28 cellular contexts compared by ENCODE assay signal in the genomic region with DNA sequence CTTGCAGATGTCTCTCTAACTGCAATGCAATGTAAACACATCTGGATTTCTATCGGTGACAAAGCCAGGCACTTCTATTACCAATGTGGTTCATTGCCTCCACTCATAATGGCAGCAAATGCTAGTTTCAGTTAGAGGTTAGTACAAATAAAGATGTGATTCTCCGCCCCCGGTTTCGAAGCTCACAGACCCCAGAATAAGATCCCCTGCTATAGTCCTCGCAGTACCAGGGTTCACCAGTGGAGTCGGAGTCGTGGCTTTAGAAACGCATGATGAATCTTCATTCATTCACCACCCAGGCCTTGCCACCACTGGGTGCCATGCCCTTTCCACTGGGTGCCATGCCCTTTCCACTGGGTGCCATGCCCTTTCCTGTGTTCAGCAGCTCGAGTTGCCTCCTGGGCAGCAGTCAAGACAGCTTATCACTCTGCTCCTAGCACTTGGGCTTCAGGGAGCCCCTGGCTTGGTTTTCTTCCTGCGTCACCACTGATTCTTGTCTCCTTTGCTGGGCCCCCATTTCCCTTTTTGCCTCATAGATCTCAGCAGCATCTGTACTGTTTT. TPM values are rescaled to one million over a fixed set of nuclear protein-coding genes. Genes with fewer than 3 reads are reported as not detected.
DNase-seq lines count a peak whose midpoint lies in the region; ATAC-seq and TF ChIP-seq lines count a peak whose summit lies in the region.
"Had no signal": no experiment of that assay in that cellular context is flagged by ENCODE, and none has a peak within 500 bp of the region (broad histone marks: within the 10 kb centered on the region; RNA-seq: fewer than 3 reads in every experiment).

No MANE protein-coding gene starts in this region.

- no peak for ATAC-seq in activated naive CD8-positive, alpha-beta T cell treated with anti-CD3 and anti-CD28 coated beads, Interleukin-2, amount 50 U/mL, for 24 hours
- ATAC-seq in WTC11, result no peak
- ATAC-seq: foreskin keratinocyte, left colon had no signal

- H2BK15ac ChIP-seq in mesendoderm (replicated peaks; ENCODE audit: low read depth) (no peak overlapping the region), H9 (ENCODE audit: low read depth, low read length) (no peak overlapping the region)

- DNase-seq in GM12864 (ENCODE audit: low read depth) (no peak), neural crest cell (ENCODE audit: low read depth, low spot score) (no peak), mesendoderm (no peak), WTC11 (ENCODE audit: low spot score) (no peak), H9 (no peak)
- peak; percentile 15 for DNase-seq in Jurkat, Clone E6-1 (ENCODE audit: low read depth, low spot score)
- DNase-seq in activated naive CD8-positive, alpha-beta T cell treated with anti-CD3 and anti-CD28 coated beads, Interleukin-2, amount 50 U/mL, for 24 hours, result peak; percentile 30
- DNase-seq: activated CD4-positive, alpha-beta T cell treated with anti-CD3 and anti-CD28 coated beads, Interleukin-2, amount 50 U/mL, for 1 hour; activated CD8-positive, alpha-beta memory T cell treated with anti-CD3 and anti-CD28 coated beads, Interleukin-2, amount 50 U/mL, for 48 hours; AML-193; CD8-positive, alpha-beta memory T cell; DMS53; effector CD4-positive, alpha-beta T cell; erythroblast; foreskin keratinocyte; GDM1; GM23248; NCI-H1092; NCI-H1930; NCI-H526 treated with DMSO at 0.1 percent for 48 hours; SJCRH30; stimulated activated CD4-positive, alpha-beta T cell treated with anti-CD3 and anti-CD28 coated beads, Interleukin-1b, Interleukin-23, amount 100 ng/mL, for 48 hours; T-helper 1 cell had no signal

- H4K91ac ChIP-seq in H9 (ENCODE audit: insufficient read length, low read depth, low read length), result no peak overlapping the region

- H3K36me3 ChIP-seq in mesendoderm (ENCODE audit: control insufficient read depth, insufficient read depth, low read length), result no peaks in the 10 kb centered on the region
- H3K36me3 ChIP-seq: SJCRH30, thoracic aorta had no signal

- WGBS in mesendoderm (ENCODE audit: extremely low coverage, insufficient coverage, low lambda C conversion rate), result no CpG with 5 or more reads among the region's 10 CpGs
- no CpG with 5 or more reads among the region's 10 CpGs for WGBS in H9 (ENCODE audit: extremely low coverage, insufficient read length, low lambda C conversion rate)

- H3K4ac ChIP-seq in mesendoderm (ENCODE audit: low read depth, low read length) (no peak overlapping the region), H9 (ENCODE audit: low read depth, low read length) (no peak overlapping the region)

- peaks cover 4% of the 10 kb centered on the region for H3K9me3 ChIP-seq in H9 (ENCODE audit: control insufficient read depth, low read depth, low read length)
- H3K9me3 ChIP-seq: SJCRH30, thoracic aorta had no signal

- H3K79me2 ChIP-seq in mesendoderm (ENCODE audit: control insufficient read depth, insufficient read depth, low read length), result peaks cover 10% of the 10 kb centered on the region
- H3K79me2 ChIP-seq in H9 (ENCODE audit: insufficient read depth, low read length), result no peaks in the 10 kb centered on the region; the same call in 1 of the 2 replicates

- H3K56ac ChIP-seq in mesendoderm (ENCODE audit: low read length) (no peak overlapping the region), H9 (ENCODE audit: insufficient read length, low read depth, low read length) (no peak overlapping the region)

- H3K4me2 ChIP-seq in mesendoderm (ENCODE audit: low read length), result no peak overlapping the region
- H3K4me2 ChIP-seq in H9 (ENCODE audit: insufficient read depth, insufficient read length, low read length), result no peak overlapping the region

- peaks cover 10% of the 10 kb centered on the region for H3K36me3 Mint-ChIP-seq in activated naive CD8-positive, alpha-beta T cell treated with anti-CD3 and anti-CD28 coated beads, Interleukin-2, amount 50 U/mL, for 24 hours (ENCODE audit: low read depth)
- no peaks in the 10 kb centered on the region for H3K36me3 Mint-ChIP-seq in neural crest cell (ENCODE audit: low read depth)
- no peaks in the 10 kb centered on the region for H3K36me3 Mint-ChIP-seq in WTC11
- peaks cover 8 to 20% (median 10%) of the 10 kb centered on the region in 3 experiments; a peak in 6 of 7 replicates for H3K36me3 Mint-ChIP-seq in H9 (ENCODE audit: insufficient read depth in 1 of 3, low read depth in 3 of 3)
- H3K36me3 Mint-ChIP-seq: brain, memory B cell had no signal

- H4K8ac ChIP-seq in mesendoderm (ENCODE audit: low read depth, low read length), result no peak overlapping the region
- no peak overlapping the region for H4K8ac ChIP-seq in H9 (replicated peaks; ENCODE audit: insufficient read length, low read depth, low read length)

- H3T11ph ChIP-seq in H9 (ENCODE audit: low read length), result no peak overlapping the region

- peak overlapping the region; percentile 22 for H3K27ac Mint-ChIP-seq in activated naive CD8-positive, alpha-beta T cell treated with anti-CD3 and anti-CD28 coated beads, Interleukin-2, amount 50 U/mL, for 24 hours
- H3K27ac Mint-ChIP-seq in neural crest cell (ENCODE audit: unreplicated experiment) (no peak overlapping the region), WTC11 (no peak overlapping the region; the same call in 1 of the 2 replicates), H9 (no peak overlapping the region)
- H3K27ac Mint-ChIP-seq: brain, memory B cell had no signal

- no peak overlapping the region for H2BK12ac ChIP-seq in H9 (ENCODE audit: insufficient read length, low read depth, low read length)

- H3K79me1 ChIP-seq in mesendoderm (ENCODE audit: low read length) (no peaks in the 10 kb centered on the region), H9 (ENCODE audit: insufficient read depth, low read depth, low read length, poor library complexity, severe bottlenecking) (no peaks in the 10 kb centered on the region)

- no peaks in the 10 kb centered on the region for H3K9me3 Mint-ChIP-seq in activated naive CD8-positive, alpha-beta T cell treated with anti-CD3 and anti-CD28 coated beads, Interleukin-2, amount 50 U/mL, for 24 hours
- H3K9me3 Mint-ChIP-seq in neural crest cell, result no peaks in the 10 kb centered on the region
- no peaks in the 10 kb centered on the region for H3K9me3 Mint-ChIP-seq in WTC11
- peaks cover 51 to 57% of the 10 kb centered on the region in 2 experiments for H3K9me3 Mint-ChIP-seq in H9
- H3K9me3 Mint-ChIP-seq: CD8-positive, alpha-beta memory T cell; memory B cell had no signal

- no peak overlapping the region for H3K4me3 Mint-ChIP-seq in activated naive CD8-positive, alpha-beta T cell treated with anti-CD3 and anti-CD28 coated beads, Interleukin-2, amount 50 U/mL, for 24 hours
- H3K4me3 Mint-ChIP-seq in neural crest cell (peak overlapping the region; percentile 72), WTC11 (no peak overlapping the region), H9 (no peak overlapping the region)
- H3K4me3 Mint-ChIP-seq: memory B cell had no signal

- no peak overlapping the region for H3K18ac ChIP-seq in mesendoderm (ENCODE audit: low read length)
- no peak overlapping the region for H3K18ac ChIP-seq in H9 (ENCODE audit: insufficient read length, low read depth, low read length)

- no peak overlapping the region for H2BK120ac ChIP-seq in mesendoderm (ENCODE audit: low read depth, low read length)
- H2BK120ac ChIP-seq in H9 (ENCODE audit: low read depth, low read length, poor library complexity, severe bottlenecking), result no peak overlapping the region

- H2AK5ac ChIP-seq in mesendoderm (ENCODE audit: low read length), result no peak overlapping the region
- H2AK5ac ChIP-seq in H9 (ENCODE audit: insufficient read length, low read length), result no peak overlapping the region

- H3K27me3 ChIP-seq in mesendoderm (ENCODE audit: insufficient read depth, low read length, poor library complexity) (no peaks in the 10 kb centered on the region), H9 (ENCODE audit: insufficient read depth, low read length) (no peaks in the 10 kb centered on the region)
- H3K27me3 ChIP-seq: foreskin keratinocyte, SJCRH30 had no signal

- peaks cover 27% of the 10 kb centered on the region for H3K4me1 Mint-ChIP-seq in activated naive CD8-positive, alpha-beta T cell treated with anti-CD3 and anti-CD28 coated beads, Interleukin-2, amount 50 U/mL, for 24 hours
- peaks cover 16% of the 10 kb centered on the region for H3K4me1 Mint-ChIP-seq in neural crest cell
- peaks cover 21% of the 10 kb centered on the region for H3K4me1 Mint-ChIP-seq in WTC11
- H3K4me1 Mint-ChIP-seq in H9, result peaks cover 12 to 28% of the 10 kb centered on the region in 2 experiments; a peak in 3 of 4 replicates

- TF ChIP-seq CTCF in GM12864 (IDR thresholded peaks at IDR 0.05; ENCODE audit: low read depth, low read length, missing control alignments) (peak; percentile 26), neural crest cell (conservative IDR thresholded peaks at IDR 0.05) (no peak), WTC11 (IDR thresholded peaks at IDR 0.05) (no peak), H9 (conservative IDR thresholded peaks at IDR 0.05) (no peak)

- no peak overlapping the region for H3K23ac ChIP-seq in mesendoderm (ENCODE audit: low read length)
- H3K23ac ChIP-seq in H9 (ENCODE audit: insufficient read length, low read depth, low read length), result no peak overlapping the region

- H3K27ac ChIP-seq in mesendoderm (ENCODE audit: low read depth, low read length) (no peak overlapping the region), H9 (ENCODE audit: insufficient read length, low read depth, low read length) (no peak overlapping the region)
- H3K27ac ChIP-seq: foreskin keratinocyte, GM23248, HL-60, SJCRH30, thoracic aorta had no signal

- no peak overlapping the region for H3K14ac ChIP-seq in H9 (ENCODE audit: insufficient read depth, low read length)

- H3K4me1 ChIP-seq in mesendoderm (ENCODE audit: control insufficient read depth, low read depth, low read length) (no peaks in the 10 kb centered on the region), H9 (ENCODE audit: insufficient read depth, low read length) (no peaks in the 10 kb centered on the region)
- H3K4me1 ChIP-seq: foreskin keratinocyte, SJCRH30 had no signal

- CTCF ChIA-PET in WTC11 (lab: Charles Lee), result interaction anchor here (0.7 to 2.0 kb wide), 4 partner anchors 9 to 291 kb away, joined by 3 to 6 read pairs (median 4); partner anchors contain the start of gene DUSP9

- H2AFZ ChIP-seq in H9 (ENCODE audit: low read length), result no peak overlapping the region
- H2AFZ ChIP-seq: GM23248 had no signal

- no peaks in the 10 kb centered on the region for H3K27me3 Mint-ChIP-seq in activated naive CD8-positive, alpha-beta T cell treated with anti-CD3 and anti-CD28 coated beads, Interleukin-2, amount 50 U/mL, for 24 hours
- H3K27me3 Mint-ChIP-seq in neural crest cell (ENCODE audit: low read depth), result no peaks in the 10 kb centered on the region
- no peaks in the 10 kb centered on the region for H3K27me3 Mint-ChIP-seq in WTC11 (ENCODE audit: low read depth)
- H3K27me3 Mint-ChIP-seq in H9 (ENCODE audit: low read depth), result no peaks in the 10 kb centered on the region
- H3K27me3 Mint-ChIP-seq: memory B cell had no signal

- H4K20me1 ChIP-seq in H9 (ENCODE audit: control insufficient read depth, insufficient read depth, insufficient read length), result no peaks in the 10 kb centered on the region

- POLR2A ChIA-PET in WTC11 (lab: Charles Lee), result no interaction called here

- H2BK5ac ChIP-seq in mesendoderm (ENCODE audit: low read length) (no peak overlapping the region), H9 (ENCODE audit: insufficient read length, low read length) (no peak overlapping the region)

- H3K4me3 ChIP-seq in GM12864 (ENCODE audit: low read depth, low read length) (no peak overlapping the region), mesendoderm (ENCODE audit: low read length) (no peak overlapping the region)
- no peak overlapping the region for H3K4me3 ChIP-seq in Jurkat, Clone E6-1 (ENCODE audit: low read length)
- H3K4me3 ChIP-seq: GM23248, SJCRH30, thoracic aorta had no signal

- H3K23me2 ChIP-seq in H9 (ENCODE audit: insufficient read length, low read depth, low read length, poor library complexity, severe bottlenecking), result peaks cover 7% of the 10 kb centered on the region

- H4K5ac ChIP-seq in mesendoderm (ENCODE audit: low read length) (no peak overlapping the region), H9 (ENCODE audit: insufficient read length, low read depth, low read length) (no peak overlapping the region)

- H3K9ac ChIP-seq in mesendoderm (ENCODE audit: low read length) (no peak overlapping the region), H9 (ENCODE audit: extremely low read depth, insufficient read length, low read length) (no peak overlapping the region)
- H3K9ac ChIP-seq: GM23248 had no signal

- no peak overlapping the region for H2BK20ac ChIP-seq in H9 (ENCODE audit: low read depth, low read length, poor library complexity, severe bottlenecking)

RNA-seq across cellular contexts. Expression of gene NAA10, which starts 3.5 kb away (rescaled TPM):
- polyA plus RNA-seq in Jurkat, Clone E6-1 (2012; ENCODE audit: insufficient read depth, insufficient read length), result 188 TPM
- total RNA-seq in neural crest cell, result 116 and 124 TPM in 2 replicates
- 120 TPM for polyA plus RNA-seq in mesendoderm (2013, experiment 1 of 2)
- polyA plus RNA-seq in mesendoderm (2013, experiment 2 of 2), result 121 TPM
- total RNA-seq in WTC11 (2021), result 97.1 to 107 TPM (median 101 TPM) in 3 replicates
- 101 and 103 TPM in 2 replicates for total RNA-seq in H9 (2021)

RNA-seq across cellular contexts. Expression of gene RENBP, which starts 6.1 kb away (rescaled TPM):
- not detected for polyA plus RNA-seq in Jurkat, Clone E6-1 (2012; ENCODE audit: insufficient read depth, insufficient read length)
- total RNA-seq in neural crest cell, result 11.4 and 11.8 TPM in 2 replicates
- 1.8 TPM for polyA plus RNA-seq in mesendoderm (2013, experiment 1 of 2)
- polyA plus RNA-seq in mesendoderm (2013, experiment 2 of 2), result 1.7 TPM
- 14.0 to 18.6 TPM (median 16.2 TPM) in 3 replicates for total RNA-seq in WTC11 (2021)
- 7.1 and 8.4 TPM in 2 replicates for total RNA-seq in H9 (2021)
- polyA plus RNA-seq: CD8-positive, alpha-beta memory T cell; GM23248 had no signal

RNA-seq across cellular contexts. Expression of gene ARHGAP4, which starts 12.2 kb away (rescaled TPM):
- 111 TPM for polyA plus RNA-seq in Jurkat, Clone E6-1 (2012; ENCODE audit: insufficient read depth, insufficient read length)
- total RNA-seq in neural crest cell (10.2 and 10.7 TPM in 2 replicates), WTC11 (2021) (52.1 to 66.9 TPM (median 65.3 TPM) in 3 replicates), H9 (2021) (37.8 and 40.6 TPM in 2 replicates)
- polyA plus RNA-seq in mesendoderm (2013, experiment 1 of 2), result 12.4 TPM
- 12.0 TPM for polyA plus RNA-seq in mesendoderm (2013, experiment 2 of 2)

RNA-seq across cellular contexts. Expression of gene HCFC1, which starts 33.3 kb away (rescaled TPM):
- 43.2 TPM for polyA plus RNA-seq in Jurkat, Clone E6-1 (2012; ENCODE audit: insufficient read depth, insufficient read length)
- total RNA-seq in neural crest cell (168 and 173 TPM in 2 replicates), WTC11 (2021) (121 to 130 TPM (median 125 TPM) in 3 replicates), H9 (2021) (137 and 144 TPM in 2 replicates)
- 76.6 TPM for polyA plus RNA-seq in mesendoderm (2013, experiment 1 of 2)
- 74.0 TPM for polyA plus RNA-seq in mesendoderm (2013, experiment 2 of 2)

RNA-seq across cellular contexts. Expression of gene AVPR2, which starts 33.8 kb away (rescaled TPM):
- polyA plus RNA-seq in Jurkat, Clone E6-1 (2012; ENCODE audit: insufficient read depth, insufficient read length), result 1.3 TPM
- total RNA-seq in neural crest cell (not detected in 2 replicates), WTC11 (2021) (0.11 TPM in 1 of 3 replicates, not detected in the others), H9 (2021) (not detected in 2 replicates)
- polyA plus RNA-seq in mesendoderm (2013, experiment 1 of 2), result 0.03 TPM
- polyA plus RNA-seq in mesendoderm (2013, experiment 2 of 2), result 0.03 TPM
- total RNA-seq: CD8-positive, alpha-beta memory T cell; foreskin keratinocyte; GM23248; SJCRH30; thoracic aorta had no signal
- polyA plus RNA-seq: CD8-positive, alpha-beta memory T cell; foreskin keratinocyte; GM23248 had no signal

Comparison
In these comparisons a context has a peak if more than half of its experiments do, and no peak if none do; other contexts are left out.
1. DNase-seq: peak in Jurkat, Clone E6-1 (single experiment) and activated naive CD8-positive, alpha-beta T cell treated with anti-CD3 and anti-CD28 coated beads, Interleukin-2, amount 50 U/mL, for 24 hours (single experiment); none in GM12864 (single experiment), neural crest cell (single experiment), mesendoderm (single experiment), WTC11 (single experiment) and H9 (single experiment).